ENCODE assay signal across 20 cellular contexts in the genomic region with DNA sequence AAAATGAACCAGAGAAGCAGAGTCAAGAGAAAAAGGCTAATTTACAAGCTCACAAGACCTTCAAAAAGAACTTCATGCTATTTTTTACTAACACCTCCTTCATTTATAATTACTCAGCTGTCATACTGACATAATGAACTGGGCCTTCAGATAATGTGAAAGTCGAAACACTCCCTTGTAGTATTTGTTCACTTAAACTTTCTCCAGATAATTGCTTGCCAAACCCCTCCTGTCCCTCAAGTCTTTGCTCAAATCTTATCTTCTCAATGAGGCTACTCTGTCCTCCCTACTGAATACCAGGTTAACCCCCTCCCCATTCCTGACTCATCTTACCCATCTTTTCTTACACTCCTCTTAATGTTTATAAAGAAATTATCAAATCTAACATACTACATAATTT. TPM values are rescaled to one million over a fixed set of nuclear protein-coding genes. Genes with fewer than 3 reads are reported as not detected.
DNase-seq lines count a peak whose midpoint lies in the region; ATAC-seq, FAIRE-seq and TF ChIP-seq lines count a peak whose summit lies in the region.
"Had no signal": no experiment of that assay in that cellular context is flagged by ENCODE, and none has a peak within 500 bp of the region (broad histone marks: within the 10 kb centered on the region; RNA-seq: fewer than 3 reads in every experiment).

No MANE protein-coding gene starts in this region.

- DNase-seq in D721Med (ENCODE audit: insufficient read length, low spot score) (no peak), PC-3 (no peak), progenitor cell of endocrine pancreas (ENCODE audit: low spot score, unreplicated experiment) (no peak), AG08395 (ENCODE audit: low spot score) (no peak)
- DNase-seq in activated naive CD4-positive, alpha-beta T cell (lab: John Stamatoyannopoulos, UW), result no peak
- DNase-seq: 8988T; BE2C; C1 segment of cervical spinal cord; CD4-positive, alpha-beta memory T cell; CD4-positive, CD25-positive, alpha-beta regulatory T cell; CD8-positive, alpha-beta memory T cell; COR-L47; DMS79 treated with DMSO at 0.1 percent for 48 hours; GF-D8 had no signal

- no peak overlapping the region for H3K4me2 ChIP-seq in PC-3 (ENCODE audit: low read length)
- H3K4me2 ChIP-seq: BLaER1 had no signal

- H2AFZ ChIP-seq in PC-3 (ENCODE audit: low read length), result no peak overlapping the region

- peak; percentile 41 for FAIRE-seq in D721Med (lab: Jason Lieb, UNC)
- FAIRE-seq: A204.1, G401.6, GM12891 had no signal

- peak overlapping the region; percentile 37 for H3K27ac ChIP-seq in PC-3 (ENCODE audit: low read length)
- H3K27ac ChIP-seq: BLaER1 had no signal

- H4K20me1 ChIP-seq in PC-3 (ENCODE audit: low read length), result no peaks in the 10 kb centered on the region
- H4K20me1 ChIP-seq: BLaER1 had no signal

- H3K4me1 Mint-ChIP-seq in progenitor cell of endocrine pancreas (ENCODE audit: low read depth), result peaks cover 32% of the 10 kb centered on the region
- H3K4me1 Mint-ChIP-seq: CD14-positive monocyte; CD4-positive, alpha-beta memory T cell; CD4-positive, CD25-positive, alpha-beta regulatory T cell; CD8-positive, alpha-beta memory T cell had no signal

- CTCF ChIA-PET in PC-3 (lab: Charles Lee), result no interaction called here

- no peaks in the 10 kb centered on the region for H3K36me3 ChIP-seq in PC-3 (ENCODE audit: low read depth, low read length)
- H3K36me3 ChIP-seq: BE2C, BLaER1 had no signal

- POLR2A ChIA-PET in PC-3 (lab: Charles Lee; ENCODE audit: unreplicated experiment), result interaction anchor here (0.6 kb wide), 1 partner anchor 109 kb away, joined by 6 read pairs; no protein-coding TSS in a partner anchor

- H3K9me3 ChIP-seq in PC-3 (ENCODE audit: low read length), result no peaks in the 10 kb centered on the region
- H3K9me3 ChIP-seq: BE2C, BLaER1 had no signal

- H3K36me3 Mint-ChIP-seq in progenitor cell of endocrine pancreas (ENCODE audit: insufficient read depth), result no peaks in the 10 kb centered on the region
- H3K36me3 Mint-ChIP-seq: CD14-positive monocyte; CD4-positive, alpha-beta memory T cell; CD4-positive, CD25-positive, alpha-beta regulatory T cell; CD8-positive, alpha-beta memory T cell had no signal

- H3K9ac ChIP-seq in PC-3 (ENCODE audit: low read length), result no peak overlapping the region
- H3K9ac ChIP-seq: BLaER1 had no signal

- H3K27me3 Mint-ChIP-seq in progenitor cell of endocrine pancreas, result peaks cover 6% of the 10 kb centered on the region

- intact Hi-C loops in PC-3 (cut with micrococcal nuclease), result loop anchor here (5.0 kb wide), 1 partner anchor 106 kb away; no protein-coding TSS in a partner anchor

- no peak overlapping the region for H3K4me3 Mint-ChIP-seq in progenitor cell of endocrine pancreas (ENCODE audit: low read depth)
- H3K4me3 Mint-ChIP-seq: CD14-positive monocyte; CD4-positive, alpha-beta memory T cell; CD4-positive, CD25-positive, alpha-beta regulatory T cell; CD8-positive, alpha-beta memory T cell had no signal

- no peaks in the 10 kb centered on the region for H3F3A ChIP-seq in PC-3 (ENCODE audit: low read length, unreplicated experiment)

- H3K27me3 ChIP-seq in PC-3 (ENCODE audit: low read length), result no peaks in the 10 kb centered on the region
- H3K27me3 ChIP-seq: BLaER1 had no signal

- TF ChIP-seq CTCF in D721Med (IDR thresholded peaks at IDR 0.05; ENCODE audit: insufficient read depth, missing control alignments) (no peak), PC-3 (conservative IDR thresholded peaks at IDR 0.05; ENCODE audit: low read depth, low read length) (no peak), progenitor cell of endocrine pancreas (IDR thresholded peaks at IDR 0.05; ENCODE audit: unreplicated experiment) (no peak)

- H3K4me3 ChIP-seq in PC-3 (ENCODE audit: low read length), result no peak overlapping the region
- H3K4me3 ChIP-seq: BLaER1 had no signal

- peaks cover 19% of the 10 kb centered on the region for H3K4me1 ChIP-seq in PC-3 (ENCODE audit: insufficient read depth, low read length)
- H3K4me1 ChIP-seq: BE2C, BLaER1 had no signal

- H3K79me2 ChIP-seq in PC-3 (ENCODE audit: low read length), result no peaks in the 10 kb centered on the region

- H3K27ac Mint-ChIP-seq in progenitor cell of endocrine pancreas, result peak overlapping the region; percentile 40
- H3K27ac Mint-ChIP-seq: CD14-positive monocyte; CD4-positive, CD25-positive, alpha-beta regulatory T cell; CD8-positive, alpha-beta memory T cell had no signal

- H3K9me2 ChIP-seq in PC-3 (replicated peaks; ENCODE audit: low read length), result no peaks in the 10 kb centered on the region

- no peak for ATAC-seq in PC-3
- no peak for ATAC-seq in HG02884 (IDR thresholded peaks at IDR 0.05; ENCODE audit: unreplicated experiment)

- H3K9me3 Mint-ChIP-seq in progenitor cell of endocrine pancreas (ENCODE audit: low read depth), result no peaks in the 10 kb centered on the region
- H3K9me3 Mint-ChIP-seq: CD4-positive, alpha-beta memory T cell; CD4-positive, CD25-positive, alpha-beta regulatory T cell; CD8-positive, alpha-beta memory T cell had no signal

- no TSS peak for BruUV-seq in PC-3 (replicated peaks; lab: Mats Ljungman, UMichigan)

RNA-seq across cellular contexts. Expression of a gene that starts 11.1 kb away (rescaled TPM):
- total RNA-seq in PC-3 (2014; rRNA removed), result 13.7 and 17.1 TPM in 2 replicates
- 13.1 and 13.9 TPM in 2 replicates for total RNA-seq in progenitor cell of endocrine pancreas

RNA-seq across cellular contexts. Expression of a gene that starts 20.9 kb away (rescaled TPM):
- total RNA-seq in PC-3 (2014; rRNA removed) (17.3 and 34.6 TPM in 2 replicates), progenitor cell of endocrine pancreas (33.6 and 37.0 TPM in 2 replicates)
